Comparison of ENCODE assay signal across 25 cellular contexts in the genomic region with DNA sequence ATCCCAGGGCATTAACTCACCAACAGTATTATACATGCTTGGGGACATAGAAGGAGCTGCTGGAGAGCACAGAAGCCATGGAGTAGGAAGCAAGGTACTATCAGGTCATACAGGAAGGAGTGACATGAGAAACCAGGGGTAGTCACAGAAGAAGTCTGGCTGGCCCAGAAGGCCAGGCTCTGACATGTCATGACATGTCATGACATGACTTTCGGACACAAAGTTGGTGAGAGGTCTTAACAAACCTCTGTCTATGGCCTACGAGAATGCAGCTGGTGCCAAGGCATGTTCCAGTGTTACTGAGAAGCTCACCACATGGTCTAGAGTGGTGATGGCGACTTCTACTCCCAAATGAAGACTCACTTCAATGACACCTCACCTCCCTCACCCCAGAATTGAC.
"Had no signal": no experiment of that assay in that cellular context is flagged by ENCODE, and none has a peak within 500 bp of the region (broad histone marks: within the 10 kb centered on the region; RNA-seq: fewer than 3 reads in every experiment).

No MANE protein-coding gene starts in this region.

- H3K9me3 ChIP-seq: SJSA1 had no signal

- H3K4me3 Mint-ChIP-seq: IgD-negative memory B cell had no signal

- H3K27me3 ChIP-seq: MG63, SJSA1 had no signal

- H3K27ac Mint-ChIP-seq: IgD-negative memory B cell had no signal

- H3K36me3 ChIP-seq: MG63 had no signal

- H3K27me3 Mint-ChIP-seq: IgD-negative memory B cell had no signal

- H3K4me3 ChIP-seq: MG63, SJSA1, SK-N-MC had no signal

- H3K27ac ChIP-seq: HL-60, SJSA1, SK-N-MC had no signal

- H3K9me3 Mint-ChIP-seq: IgD-negative memory B cell had no signal

- FAIRE-seq: HTR-8/SVneo, RCC 7860 had no signal

- H3K36me3 Mint-ChIP-seq: IgD-negative memory B cell had no signal

- DNase-seq: KBM-7, MG63, NCI-H1092, NCI-H1105 treated with DMSO at 0.1 percent for 48 hours, NCI-H1417 treated with DMSO at 0.1 percent for 48 hours, NCI-H146, NCI-H1694 treated with DMSO at 0.1 percent for 48 hours, NCI-H1930, NCI-H2081, NCI-H2171, NCI-H226, NCI-H446, NCI-H510A, NCI-H524 treated with DMSO at 0.1 percent for 48 hours, NCI-H69, NCI-H774, Right ventricle myocardium superior, RPMI8226, SIG-M5 had no signal
